32 cellular contexts compared by ENCODE assay signal in the genomic region with DNA sequence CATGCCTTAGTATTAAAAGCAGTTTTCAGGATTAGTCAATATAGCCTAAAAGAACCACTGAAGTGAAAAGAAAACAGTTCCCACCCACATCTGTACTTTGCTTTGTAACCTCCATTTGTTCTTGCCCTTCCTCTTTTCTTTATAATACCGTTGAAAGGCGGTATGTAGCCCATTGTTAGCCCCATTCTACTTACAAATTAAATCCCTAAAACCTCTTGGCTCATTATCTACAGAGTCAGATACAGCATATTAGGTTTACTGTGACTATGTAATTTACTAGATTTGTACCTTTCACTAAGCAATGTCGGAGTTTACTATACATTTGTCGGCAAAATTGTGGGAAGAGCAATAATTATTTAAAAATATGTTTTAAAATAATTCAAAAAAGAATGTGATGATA. TPM values are rescaled to one million over a fixed set of nuclear protein-coding genes. Genes with fewer than 3 reads are reported as not detected.
"Had no signal": no experiment of that assay in that cellular context is flagged by ENCODE, and none has a peak within 500 bp of the region (broad histone marks: within the 10 kb centered on the region; RNA-seq: fewer than 3 reads in every experiment).

No MANE protein-coding gene starts in this region.

- H3K27me3 Mint-ChIP-seq: activated naive CD4-positive, alpha-beta T cell treated with anti-CD3 and anti-CD28 coated beads, Interleukin-2, amount 10 ng/mL, durations not matched to agents 7 days and 5 days; activated naive CD8-positive, alpha-beta T cell; activated naive CD8-positive, alpha-beta T cell treated with anti-CD3 and anti-CD28 coated beads, Interleukin-2, amount 50 U/mL, for 24 hours had no signal

- H3K27ac ChIP-seq: SJCRH30, SK-N-MC had no signal

- H3K4me3 Mint-ChIP-seq: activated CD4-positive, alpha-beta memory T cell treated with anti-CD3 and anti-CD28 coated beads, Interleukin-2, amount 10 ng/mL, durations not matched to agents 7 days and 5 days; activated CD8-positive, alpha-beta memory T cell treated with anti-CD3 and anti-CD28 coated beads, Interleukin-2, amount 10 ng/mL, durations not matched to agents 7 days and 5 days; activated naive CD4-positive, alpha-beta T cell treated with anti-CD3 and anti-CD28 coated beads, Interleukin-2, amount 10 ng/mL, durations not matched to agents 7 days and 5 days; activated naive CD8-positive, alpha-beta T cell; activated naive CD8-positive, alpha-beta T cell treated with anti-CD3 and anti-CD28 coated beads, Interleukin-2, amount 50 U/mL, for 24 hours; brain had no signal

- H3K36me3 ChIP-seq: SJCRH30 had no signal

- DNase-seq: activated CD4-positive, alpha-beta memory T cell treated with anti-CD3 and anti-CD28 coated beads, Interleukin-2, amount 10 ng/mL, durations not matched to agents 7 days and 5 days; activated CD4-positive, alpha-beta T cell treated with anti-CD3 and anti-CD28 coated beads, Interleukin-2, amount 50 U/mL, for 1 hour; activated CD8-positive, alpha-beta memory T cell treated with anti-CD3 and anti-CD28 coated beads for 24 hours; activated CD8-positive, alpha-beta memory T cell treated with anti-CD3 and anti-CD28 coated beads, Interleukin-2, amount 10 ng/mL, durations not matched to agents 7 days and 5 days; activated CD8-positive, alpha-beta memory T cell treated with anti-CD3 and anti-CD28 coated beads, Interleukin-2, amount 50 U/mL, for 48 hours; activated effector memory CD4-positive, alpha-beta T cell treated with Interleukin-2 at 50 U/mL for 16 hours; activated naive CD4-positive, alpha-beta T cell treated with anti-CD3 and anti-CD28 coated beads, Interleukin-2, amount 10 ng/mL, durations not matched to agents 7 days and 5 days; activated naive CD8-positive, alpha-beta T cell treated with anti-CD3 and anti-CD28 coated beads, Interleukin-2, amount 50 U/mL, for 24 hours; activated T-cell treated with anti-CD3 and anti-CD28 coated beads, Interleukin-2, amount 50 U/mL, for 48 hours; anterior cingulate cortex; caudate nucleus; cerebellar nuclear complex; NCI-H1092 treated with DMSO at 0.1 percent for 48 hours; NCI-H146; NCI-H187; NCI-H2029 treated with DMSO at 0.1 percent for 48 hours; NCI-H2107; NCI-H226; NCI-H446 treated with DMSO at 0.1 percent for 48 hours; NCI-H524; NCI-H774; SHP77; SJCRH30; T1000 had no signal

- ATAC-seq: activated CD8-positive, alpha-beta memory T cell treated with anti-CD3 and anti-CD28 coated beads, Interleukin-2, amount 10 ng/mL, durations not matched to agents 7 days and 5 days; activated naive CD8-positive, alpha-beta T cell treated with anti-CD3 and anti-CD28 coated beads, Interleukin-2, amount 50 U/mL, for 24 hours; Panc1 had no signal

- H3K9me3 ChIP-seq: SJCRH30 had no signal

- H3K4me1 Mint-ChIP-seq: activated CD4-positive, alpha-beta memory T cell treated with anti-CD3 and anti-CD28 coated beads, Interleukin-2, amount 10 ng/mL, durations not matched to agents 7 days and 5 days; activated CD8-positive, alpha-beta memory T cell treated with anti-CD3 and anti-CD28 coated beads, Interleukin-2, amount 10 ng/mL, durations not matched to agents 7 days and 5 days; activated naive CD4-positive, alpha-beta T cell treated with anti-CD3 and anti-CD28 coated beads, Interleukin-2, amount 10 ng/mL, durations not matched to agents 7 days and 5 days; activated naive CD8-positive, alpha-beta T cell treated with anti-CD3 and anti-CD28 coated beads, Interleukin-2, amount 50 U/mL, for 24 hours had no signal

- H3K4me1 ChIP-seq: SJCRH30 had no signal

- H3K4me3 ChIP-seq: SJCRH30, SK-N-MC had no signal

- H3K27ac Mint-ChIP-seq: activated CD4-positive, alpha-beta memory T cell treated with anti-CD3 and anti-CD28 coated beads, Interleukin-2, amount 10 ng/mL, durations not matched to agents 7 days and 5 days; activated CD8-positive, alpha-beta memory T cell treated with anti-CD3 and anti-CD28 coated beads, Interleukin-2, amount 10 ng/mL, durations not matched to agents 7 days and 5 days; activated naive CD4-positive, alpha-beta T cell treated with anti-CD3 and anti-CD28 coated beads, Interleukin-2, amount 10 ng/mL, durations not matched to agents 7 days and 5 days; activated naive CD8-positive, alpha-beta T cell; activated naive CD8-positive, alpha-beta T cell treated with anti-CD3 and anti-CD28 coated beads, Interleukin-2, amount 50 U/mL, for 24 hours; brain had no signal

- FAIRE-seq: bronchial epithelial cell had no signal

- H3K36me3 Mint-ChIP-seq: activated CD8-positive, alpha-beta memory T cell treated with anti-CD3 and anti-CD28 coated beads, Interleukin-2, amount 10 ng/mL, durations not matched to agents 7 days and 5 days; activated naive CD4-positive, alpha-beta T cell treated with anti-CD3 and anti-CD28 coated beads, Interleukin-2, amount 10 ng/mL, durations not matched to agents 7 days and 5 days; activated naive CD8-positive, alpha-beta T cell; brain had no signal

- H3K9me3 Mint-ChIP-seq: activated CD4-positive, alpha-beta memory T cell treated with anti-CD3 and anti-CD28 coated beads, Interleukin-2, amount 10 ng/mL, durations not matched to agents 7 days and 5 days; activated naive CD4-positive, alpha-beta T cell treated with anti-CD3 and anti-CD28 coated beads, Interleukin-2, amount 10 ng/mL, durations not matched to agents 7 days and 5 days; activated naive CD8-positive, alpha-beta T cell treated with anti-CD3 and anti-CD28 coated beads, Interleukin-2, amount 50 U/mL, for 24 hours; brain had no signal

RNA-seq across cellular contexts. Expression of a gene that starts 17.3 kb away (rescaled TPM):
- total RNA-seq: activated CD4-positive, alpha-beta memory T cell treated with anti-CD3 and anti-CD28 coated beads, Interleukin-2, amount 10 ng/mL, durations not matched to agents 7 days and 5 days; activated CD8-positive, alpha-beta memory T cell treated with anti-CD3 and anti-CD28 coated beads, Interleukin-2, amount 10 ng/mL, durations not matched to agents 7 days and 5 days; RPMI7951; T-helper 1 cell treated with Interleukin-12 subunit alpha and Interleukin-12 subunit beta and Interleukin-4 antibody, amounts not matched to agents 30 ng/mL and 1 ng/mL, for 36 hours; T-helper 2 cell treated with Interferon-gamma antibody and Interleukin-4, amounts not matched to agents 100 ng/mL and 5 ng/mL, for 36 hours had no signal
